ENCODE assay signal across 8 cellular contexts in the genomic region with DNA sequence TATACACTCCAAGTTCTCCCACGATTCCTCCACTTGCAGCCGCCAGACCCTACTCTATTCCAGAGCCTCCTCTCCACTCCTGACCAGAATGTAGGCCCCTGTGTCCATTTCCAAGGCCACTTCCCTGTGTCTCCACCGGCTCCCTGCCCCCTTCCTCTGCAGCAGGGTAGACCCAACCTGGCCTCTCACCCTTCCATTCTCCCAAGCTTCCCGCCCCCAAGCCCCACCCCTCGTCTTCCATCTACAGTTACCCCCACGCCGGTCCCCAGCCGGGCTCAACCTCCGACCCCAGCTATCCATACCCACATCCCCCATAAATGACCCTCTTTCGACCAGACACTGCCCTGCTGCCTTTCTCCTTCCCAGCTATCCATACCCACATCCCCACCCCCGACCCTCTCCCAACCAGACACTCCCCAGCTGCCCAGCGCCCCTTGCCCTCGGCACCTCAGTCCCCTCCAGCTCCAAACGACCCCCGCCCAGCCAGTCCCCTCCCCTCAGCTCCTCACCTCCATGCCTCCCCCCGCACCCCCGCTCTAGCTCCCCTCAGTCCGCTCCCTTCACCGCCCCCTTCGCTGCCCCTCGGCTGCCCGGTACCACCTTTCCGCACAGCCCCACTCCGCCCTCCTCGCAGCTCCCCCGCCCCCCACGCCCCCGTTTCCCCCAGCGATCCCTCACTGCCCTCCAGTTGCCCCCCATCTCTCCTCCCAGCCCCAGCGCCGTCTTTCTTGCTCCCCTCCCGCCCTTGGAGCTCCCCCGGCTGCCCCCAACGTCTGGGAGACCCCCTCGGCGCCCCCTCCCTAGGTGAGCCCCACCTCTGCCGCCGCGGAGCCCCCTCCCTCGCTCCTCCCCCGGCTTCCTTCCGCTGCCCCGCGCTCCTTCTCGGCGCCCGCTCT. TPM values are rescaled to one million over a fixed set of nuclear protein-coding genes. Genes with fewer than 3 reads are reported as not detected.
DNase-seq lines count a peak whose midpoint lies in the region; ATAC-seq and TF ChIP-seq lines count a peak whose summit lies in the region.

No MANE protein-coding gene starts in this region.

- TF ChIP-seq CTCF in neural cell (IDR thresholded peaks at IDR 0.05; ENCODE audit: poor library complexity, severe bottlenecking) = no peak

- no peaks in the 10 kb centered on the region for H3K9me2 ChIP-seq in neural cell (ENCODE audit: insufficient read depth, low read length)

- no peaks in the 10 kb centered on the region for H3K36me3 ChIP-seq in CD4-positive, CD25-positive, alpha-beta regulatory T cell (ENCODE audit: control insufficient read depth, insufficient read depth, low read length)
- H3K36me3 ChIP-seq in MG63 (no peaks in the 10 kb centered on the region), neural cell (ENCODE audit: insufficient read depth, low read length) (no peaks in the 10 kb centered on the region)
- H3K36me3 ChIP-seq in effector memory CD4-positive, alpha-beta T cell (ENCODE audit: control insufficient read depth, insufficient read depth, low read length) = no peaks in the 10 kb centered on the region

- no peak for TF ChIP-seq EP300 in neural cell (conservative IDR thresholded peaks at IDR 0.05; ENCODE audit: poor library complexity, severe bottlenecking)

- no peak for DNase-seq in CD4-positive, CD25-positive, alpha-beta regulatory T cell
- no peak for DNase-seq in MG63
- DNase-seq in effector memory CD4-positive, alpha-beta T cell = no peak
- DNase-seq in D341Med (ENCODE audit: low spot score) = no peak
- no peak for DNase-seq in NCI-H2171 (lab: John Stamatoyannopoulos, UW)

- H3K27ac Mint-ChIP-seq in CD4-positive, CD25-positive, alpha-beta regulatory T cell = peak overlapping the region in 1 of 3 donors; percentile 69

- H3K4me1 Mint-ChIP-seq in CD4-positive, CD25-positive, alpha-beta regulatory T cell = peaks cover 4 to 11% (median 9%) of the 10 kb centered on the region in 4 donors

- peaks cover 46% of the 10 kb centered on the region for H3K27me3 Mint-ChIP-seq in CD4-positive, CD25-positive, alpha-beta regulatory T cell

- H3K4me3 Mint-ChIP-seq in CD4-positive, CD25-positive, alpha-beta regulatory T cell = peak overlapping the region in 3 of 4 donors; percentile 27 to 55 (median 48)

- TF ChIP-seq RAD21 in neural cell (conservative IDR thresholded peaks at IDR 0.05) = no peak

- H3K27me3 ChIP-seq in CD4-positive, CD25-positive, alpha-beta regulatory T cell (ENCODE audit: control insufficient read depth, insufficient read depth, low read length) = peaks cover 22% of the 10 kb centered on the region
- H3K27me3 ChIP-seq in MG63 (peaks cover 7% of the 10 kb centered on the region), neural cell (ENCODE audit: insufficient read depth, low read depth, low read length) (peaks cover 4% of the 10 kb centered on the region)
- no peaks in the 10 kb centered on the region for H3K27me3 ChIP-seq in effector memory CD4-positive, alpha-beta T cell (replicated peaks; ENCODE audit: control insufficient read depth, insufficient read depth, low read length, poor library complexity, severe bottlenecking)

- peaks cover 11% of the 10 kb centered on the region for H3K4me1 ChIP-seq in CD4-positive, CD25-positive, alpha-beta regulatory T cell (ENCODE audit: control insufficient read depth, insufficient read depth, low read length, poor library complexity, severe bottlenecking)
- H3K4me1 ChIP-seq in effector memory CD4-positive, alpha-beta T cell (ENCODE audit: control insufficient read depth, insufficient read depth, low read length, poor library complexity, severe bottlenecking) = no peaks in the 10 kb centered on the region

- no peak for ATAC-seq in CD4-positive, CD25-positive, alpha-beta regulatory T cell (ENCODE audit: low read depth in 2 of 2)
- ATAC-seq in GM21723 (IDR thresholded peaks at IDR 0.05; ENCODE audit: unreplicated experiment) (no peak), GM19455 (IDR thresholded peaks at IDR 0.05; ENCODE audit: unreplicated experiment) (no peak)

- H3K4me2 ChIP-seq in neural cell (ENCODE audit: low read length) = peak overlapping the region; percentile 27

- H3K9ac ChIP-seq in neural cell (ENCODE audit: low read length) = peak overlapping the region; percentile 66

- H4K20me1 ChIP-seq in neural cell (ENCODE audit: insufficient read depth) = no peaks in the 10 kb centered on the region

- H3K9me3 ChIP-seq in CD4-positive, CD25-positive, alpha-beta regulatory T cell (ENCODE audit: control insufficient read depth in 2 of 2, low read length in 2 of 2) = no peaks in the 10 kb centered on the region
- H3K9me3 ChIP-seq in MG63 = no peaks in the 10 kb centered on the region
- H3K9me3 ChIP-seq in effector memory CD4-positive, alpha-beta T cell (ENCODE audit: control insufficient read depth, low read length) = no peaks in the 10 kb centered on the region
- no peaks in the 10 kb centered on the region for H3K9me3 ChIP-seq in neural cell (ENCODE audit: low read length)

- H3K79me2 ChIP-seq in neural cell (replicated peaks; ENCODE audit: insufficient read depth, low read length) = no peaks in the 10 kb centered on the region

- peak overlapping the region; percentile 40 for H2AFZ ChIP-seq in neural cell (ENCODE audit: low read depth, low read length)

- no peak overlapping the region for H3K4me3 ChIP-seq in CD4-positive, CD25-positive, alpha-beta regulatory T cell (ENCODE audit: low read depth, low read length)
- H3K4me3 ChIP-seq in MG63 = peak overlapping the region; percentile 51
- H3K4me3 ChIP-seq in effector memory CD4-positive, alpha-beta T cell (ENCODE audit: insufficient read depth, low read depth, low read length, poor library complexity, severe bottlenecking) = peak overlapping the region; percentile 68
- peak overlapping the region; percentile 70 for H3K4me3 ChIP-seq in neural cell (ENCODE audit: low read length)

- H3K9me3 Mint-ChIP-seq in CD4-positive, CD25-positive, alpha-beta regulatory T cell = peaks cover 0 to 2% (median 0%) of the 10 kb centered on the region in 7 donors

- H3K36me3 Mint-ChIP-seq in CD4-positive, CD25-positive, alpha-beta regulatory T cell = no peaks in the 10 kb centered on the region

- no peaks in the 10 kb centered on the region for H3F3A ChIP-seq in neural cell (ENCODE audit: insufficient read depth, low read length, poor library complexity, severe bottlenecking)

- H3K27ac ChIP-seq in CD4-positive, CD25-positive, alpha-beta regulatory T cell (ENCODE audit: insufficient read depth, low read length, poor library complexity, severe bottlenecking) = no peak overlapping the region
- H3K27ac ChIP-seq in effector memory CD4-positive, alpha-beta T cell (ENCODE audit: insufficient read depth, low read length, poor library complexity, severe bottlenecking) = no peak overlapping the region
- no peak overlapping the region for H3K27ac ChIP-seq in neural cell (ENCODE audit: low read length)

TF ChIP-seq in neural cell, 6 proteins besides CTCF, POLR2A, EP300 and RAD21:
- TF ChIP-seq TAF1 (IDR thresholded peaks at IDR 0.05; ENCODE audit: low read depth) (no peak), MXI1 (conservative IDR thresholded peaks at IDR 0.05; ENCODE audit: poor library complexity, severe bottlenecking) (no peak), POLR2AphosphoS5 (IDR thresholded peaks at IDR 0.05) (no peak), EZH2 (IDR thresholded peaks at IDR 0.05; ENCODE audit: borderline replicate concordance, insufficient read depth, low read length, poor library complexity, severe bottlenecking) (no peak), SMC3 (conservative IDR thresholded peaks at IDR 0.05; ENCODE audit: poor library complexity) (no peak)
- TF ChIP-seq, protein P1, sequence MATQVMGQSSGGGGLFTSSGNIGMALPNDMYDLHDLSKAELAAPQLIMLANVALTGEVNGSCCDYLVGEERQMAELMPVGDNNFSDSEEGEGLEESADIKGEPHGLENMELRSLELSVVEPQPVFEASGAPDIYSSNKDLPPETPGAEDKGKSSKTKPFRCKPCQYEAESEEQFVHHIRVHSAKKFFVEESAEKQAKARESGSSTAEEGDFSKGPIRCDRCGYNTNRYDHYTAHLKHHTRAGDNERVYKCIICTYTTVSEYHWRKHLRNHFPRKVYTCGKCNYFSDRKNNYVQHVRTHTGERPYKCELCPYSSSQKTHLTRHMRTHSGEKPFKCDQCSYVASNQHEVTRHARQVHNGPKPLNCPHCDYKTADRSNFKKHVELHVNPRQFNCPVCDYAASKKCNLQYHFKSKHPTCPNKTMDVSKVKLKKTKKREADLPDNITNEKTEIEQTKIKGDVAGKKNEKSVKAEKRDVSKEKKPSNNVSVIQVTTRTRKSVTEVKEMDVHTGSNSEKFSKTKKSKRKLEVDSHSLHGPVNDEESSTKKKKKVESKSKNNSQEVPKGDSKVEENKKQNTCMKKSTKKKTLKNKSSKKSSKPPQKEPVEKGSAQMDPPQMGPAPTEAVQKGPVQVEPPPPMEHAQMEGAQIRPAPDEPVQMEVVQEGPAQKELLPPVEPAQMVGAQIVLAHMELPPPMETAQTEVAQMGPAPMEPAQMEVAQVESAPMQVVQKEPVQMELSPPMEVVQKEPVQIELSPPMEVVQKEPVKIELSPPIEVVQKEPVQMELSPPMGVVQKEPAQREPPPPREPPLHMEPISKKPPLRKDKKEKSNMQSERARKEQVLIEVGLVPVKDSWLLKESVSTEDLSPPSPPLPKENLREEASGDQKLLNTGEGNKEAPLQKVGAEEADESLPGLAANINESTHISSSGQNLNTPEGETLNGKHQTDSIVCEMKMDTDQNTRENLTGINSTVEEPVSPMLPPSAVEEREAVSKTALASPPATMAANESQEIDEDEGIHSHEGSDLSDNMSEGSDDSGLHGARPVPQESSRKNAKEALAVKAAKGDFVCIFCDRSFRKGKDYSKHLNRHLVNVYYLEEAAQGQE (IDR thresholded peaks at IDR 0.05; ENCODE audit: borderline replicate concordance) = no peak

RNA-seq across cellular contexts. Expression of a gene that starts 0.7 kb away (rescaled TPM):
- not detected for total RNA-seq in CD4-positive, CD25-positive, alpha-beta regulatory T cell
- not detected for polyA plus RNA-seq in CD4-positive, CD25-positive, alpha-beta regulatory T cell
- total RNA-seq in MG63 (2014; rRNA removed; shearing (Covaris generic); ENCODE audit: low replicate concordance) = 0.53 and 0.81 TPM in 2 replicates
- polyA plus RNA-seq in neural cell = 15.0 and 17.8 TPM in 2 replicates
- 28.0 and 38.2 TPM in 2 replicates for polyA minus RNA-seq in neural cell

RNA-seq across cellular contexts. Expression of a gene that starts 43.8 kb away (rescaled TPM):
- total RNA-seq in CD4-positive, CD25-positive, alpha-beta regulatory T cell = 20.0 TPM
- polyA plus RNA-seq in CD4-positive, CD25-positive, alpha-beta regulatory T cell = 10 to 100 TPM; 38.8 to 43.1 (median 39.9) TPM
- 11.1 and 15.6 TPM in 2 replicates for total RNA-seq in MG63 (2014; rRNA removed; shearing (Covaris generic); ENCODE audit: low replicate concordance)
- 14.0 and 18.2 TPM in 2 replicates for polyA plus RNA-seq in neural cell
- 13.2 and 15.8 TPM in 2 replicates for polyA minus RNA-seq in neural cell
